11 cellular contexts compared by ENCODE assay signal in the genomic region with DNA sequence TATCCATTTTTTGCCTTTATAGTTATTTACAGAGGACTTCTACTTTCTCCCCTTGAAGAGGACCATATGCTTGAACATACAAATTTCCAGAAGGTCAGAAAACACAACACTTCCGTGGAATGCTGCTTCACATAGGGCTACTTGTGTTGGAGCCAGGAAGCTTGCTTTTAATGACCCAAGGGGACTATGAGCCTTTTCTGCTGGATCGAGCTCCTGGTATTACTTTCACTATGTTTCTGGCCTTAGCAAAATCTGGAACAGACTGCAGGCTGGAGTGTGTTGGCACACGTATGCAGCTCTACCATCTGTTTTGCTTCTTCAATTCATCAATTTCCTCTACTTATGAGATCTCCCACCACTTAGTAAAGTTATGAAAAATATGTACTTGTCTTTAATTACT.
DNase-seq lines count a peak whose midpoint lies in the region; ATAC-seq and TF ChIP-seq lines count a peak whose summit lies in the region.
"Had no signal": no experiment of that assay in that cellular context is flagged by ENCODE, and none has a peak within 500 bp of the region (broad histone marks: within the 10 kb centered on the region; RNA-seq: fewer than 3 reads in every experiment).

No MANE protein-coding gene starts in this region.

- H3K9me2 ChIP-seq in MM.1S (replicated peaks; ENCODE audit: insufficient read depth, low read length) = no peaks in the 10 kb centered on the region

- TF ChIP-seq CTCF in foreskin keratinocyte (conservative IDR thresholded peaks at IDR 0.05) (no peak), MM.1S (IDR thresholded peaks at IDR 0.05; ENCODE audit: low read length) (no peak)

- no peak overlapping the region for H3K4me2 ChIP-seq in MM.1S (ENCODE audit: low read depth, low read length)

- no peak overlapping the region for H2AFZ ChIP-seq in MM.1S (ENCODE audit: low read length)

- H3K27me3 ChIP-seq in foreskin keratinocyte = no peaks in the 10 kb centered on the region
- H3K27me3 ChIP-seq in MM.1S (replicated peaks; ENCODE audit: insufficient read depth, low read length) = no peaks in the 10 kb centered on the region

- H3K4me3 ChIP-seq in SK-N-MC = peak overlapping the region; percentile 56
- H3K4me3 ChIP-seq in MM.1S (ENCODE audit: low read length) = no peak overlapping the region

- H3F3A ChIP-seq in MM.1S (ENCODE audit: insufficient read depth, low read length) = no peaks in the 10 kb centered on the region

- peak overlapping the region; percentile 38 for H3K9ac ChIP-seq in SK-N-MC (ENCODE audit: insufficient read length)
- no peak overlapping the region for H3K9ac ChIP-seq in MM.1S (ENCODE audit: low read length)

- H4K20me1 ChIP-seq in MM.1S (ENCODE audit: insufficient read depth, low read length) = no peaks in the 10 kb centered on the region

- ATAC-seq in foreskin keratinocyte = peak; percentile 16
- ATAC-seq in HG03025 (IDR thresholded peaks at IDR 0.05; ENCODE audit: low FRiP score, unreplicated experiment) = no peak

- peak overlapping the region; percentile 14; the same call in 1 of the 2 replicates for H3K27ac ChIP-seq in SK-N-MC
- no peak overlapping the region for H3K27ac ChIP-seq in foreskin keratinocyte
- no peak overlapping the region for H3K27ac ChIP-seq in MM.1S (ENCODE audit: low read length)

- DNase-seq in ELR (ENCODE audit: low read depth) (peak; percentile 42), SK-N-MC (ENCODE audit: low read depth, low spot score) (no peak), foreskin keratinocyte (no peak), renal cortical epithelial cell (ENCODE audit: low read depth) (peak; percentile 43), NCI-H1105 treated with DMSO at 0.1 percent for 48 hours (lab: John Stamatoyannopoulos, UW) (no peak), globus pallidus (ENCODE audit: low spot score) (no peak), MM.1S (no peak)
- DNase-seq: activated B cell treated with CpG ODN at 0.5 μM for 24 hours, DMS79 treated with DMSO at 0.1 percent for 48 hours, NCI-H2107 had no signal

- H3K36me3 ChIP-seq in SK-N-MC (ENCODE audit: insufficient read depth, low read length) (no peaks in the 10 kb centered on the region), MM.1S (replicated peaks; ENCODE audit: insufficient read depth, low read length) (no peaks in the 10 kb centered on the region)

- no peaks in the 10 kb centered on the region for H3K79me2 ChIP-seq in MM.1S (ENCODE audit: low read length)

- H3K9me3 ChIP-seq in SK-N-MC (ENCODE audit: low read depth, low read length) = no peaks in the 10 kb centered on the region
- no peaks in the 10 kb centered on the region for H3K9me3 ChIP-seq in MM.1S (replicated peaks; ENCODE audit: insufficient read depth, low read length)

- H3K4me1 ChIP-seq in foreskin keratinocyte (no peaks in the 10 kb centered on the region), MM.1S (ENCODE audit: low read length) (no peaks in the 10 kb centered on the region)

Comparison
In these comparisons a context has a peak if more than half of its experiments do, and no peak if none do; other contexts are left out.
1. DNase-seq: peak in ELR (single experiment) and renal cortical epithelial cell (single experiment); none in SK-N-MC (single experiment), foreskin keratinocyte (0 of 2), NCI-H1105 treated with DMSO at 0.1 percent for 48 hours (single experiment), globus pallidus (single experiment) and MM.1S (single experiment).